In the genomic region with DNA sequence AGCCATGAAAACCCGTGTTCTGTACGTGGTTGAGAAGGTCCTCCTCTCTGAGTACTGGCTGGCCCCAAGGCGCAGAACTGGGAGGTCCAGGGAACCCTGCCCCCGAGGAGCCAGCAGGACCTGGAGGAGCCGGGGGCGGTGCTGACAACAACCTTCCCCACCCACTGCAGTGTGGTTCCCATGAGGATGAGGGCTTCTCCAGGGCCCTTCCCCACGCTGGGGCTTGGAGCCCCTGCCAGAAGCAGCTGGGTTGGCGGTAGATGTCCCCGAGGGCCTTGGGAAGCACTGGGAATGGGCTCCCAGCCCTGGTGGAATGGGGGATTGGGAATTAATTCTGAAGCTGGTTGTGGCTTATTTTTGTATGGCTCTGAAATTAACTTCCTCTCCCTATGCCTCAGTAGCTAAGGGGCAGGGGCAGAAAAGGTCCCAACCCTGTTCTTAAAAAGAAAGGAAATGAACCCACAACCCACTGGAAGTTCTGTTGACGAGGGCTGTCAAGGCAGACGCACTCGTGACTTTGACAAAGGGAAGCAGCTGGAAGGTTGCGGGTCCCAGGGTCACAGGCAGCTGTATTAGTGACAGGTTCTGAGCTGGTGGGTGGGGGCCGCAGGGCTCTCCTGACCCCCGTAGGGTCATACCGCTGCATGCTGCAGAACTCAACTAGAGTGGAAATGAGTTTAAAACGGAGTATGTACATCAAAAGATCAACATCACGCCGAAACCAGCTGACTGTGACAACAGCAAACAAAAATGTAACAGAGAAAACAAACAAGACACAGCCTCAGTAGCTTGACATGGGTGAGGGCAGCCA, we compare ENCODE assay signal across 1 cellular context.
TF ChIP-seq lines count a peak whose summit lies in the region.

No MANE protein-coding gene starts in this region.

TF ChIP-seq in endothelial cell of umbilical vein, 7 proteins besides CTCF, POLR2A, EP300 and RAD21:
- no peak for TF ChIP-seq FOS (IDR thresholded peaks at IDR 0.05; ENCODE audit: borderline replicate concordance, insufficient read depth, low read length)
- no peak for TF ChIP-seq EZH2 (IDR thresholded peaks at IDR 0.05; ENCODE audit: borderline replicate concordance, low read depth, low read length, severe bottlenecking)
- no peak for TF ChIP-seq JUN (IDR thresholded peaks at IDR 0.05; ENCODE audit: borderline replicate concordance, insufficient read depth, insufficient read length, low read depth)
- no peak for TF ChIP-seq MYC (IDR thresholded peaks at IDR 0.05; ENCODE audit: low read depth, low read length)
- no peak for TF ChIP-seq MAX (IDR thresholded peaks at IDR 0.05; ENCODE audit: insufficient read depth, insufficient read length)
- TF ChIP-seq GATA2 (IDR thresholded peaks at IDR 0.05; ENCODE audit: insufficient read depth, insufficient read length, low read depth, low read length) = no peak
- no peak for TF ChIP-seq POLR2AphosphoS5 (IDR thresholded peaks at IDR 0.05; ENCODE audit: insufficient read depth, low read depth, low read length)
TF ChIP-seq in endothelial cell of umbilical vein: peak in this region for 0.
